8 cellular contexts compared by ENCODE assay signal in the genomic region with DNA sequence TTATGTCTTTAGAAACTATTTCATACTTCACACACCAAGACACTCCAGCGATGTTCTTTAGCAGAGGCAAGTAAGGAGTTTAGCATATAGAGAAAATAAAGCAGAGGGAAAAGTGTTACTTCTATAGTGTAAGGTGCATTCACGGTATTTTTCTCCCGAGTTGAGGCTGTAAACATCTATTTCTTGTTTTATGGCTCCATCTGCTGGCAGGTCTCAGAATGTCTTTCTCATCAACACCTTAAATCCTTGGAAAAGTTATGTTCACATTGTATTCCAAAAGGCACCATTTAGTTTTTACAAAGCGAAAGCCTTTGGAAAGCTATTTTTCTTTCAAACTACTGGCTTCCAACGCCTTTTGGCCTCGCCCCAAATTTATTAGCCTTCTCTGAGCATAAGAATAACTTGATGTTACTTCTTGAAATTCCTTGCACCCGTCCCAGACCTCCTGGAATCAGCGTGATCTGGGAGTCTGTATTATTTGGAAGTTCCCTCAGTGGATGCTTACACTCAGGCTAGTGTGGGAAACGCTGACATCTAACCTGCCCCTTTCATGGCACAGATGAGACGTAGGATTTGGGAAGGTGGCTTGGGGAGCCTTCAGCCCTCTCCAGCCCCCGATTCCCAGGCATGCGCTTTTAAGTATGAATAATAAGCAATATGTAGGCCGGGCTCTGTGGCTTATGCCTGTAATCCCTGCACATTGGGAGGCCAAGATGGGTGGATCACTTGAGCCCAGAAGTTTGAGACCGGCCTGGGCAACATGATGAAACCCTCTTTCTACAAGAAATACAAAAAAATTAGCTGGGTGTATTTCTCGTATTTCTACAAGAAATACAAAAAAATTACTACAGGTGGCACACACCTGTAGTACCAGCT. TPM values are rescaled to one million over a fixed set of nuclear protein-coding genes. Genes with fewer than 3 reads are reported as not detected.
DNase-seq lines count a peak whose midpoint lies in the region; ATAC-seq and TF ChIP-seq lines count a peak whose summit lies in the region.

No MANE protein-coding gene starts in this region.

- H3K4me2 ChIP-seq in smooth muscle cell: no peak overlapping the region

- DNase-seq in AG09319 (ENCODE audit: extremely low read depth, low read depth) (peak; percentile 2), GM04503 (ENCODE audit: low read depth) (peak; percentile 3), NCI-H146 treated with DMSO at 0.1 percent for 48 hours (lab: John Stamatoyannopoulos, UW; ENCODE audit: unreplicated experiment) (peak; percentile 66), WERI-Rb-1 (peak; percentile 42), glutamatergic neuron (no peak), smooth muscle cell (lab: John Stamatoyannopoulos, UW; ENCODE audit: unreplicated experiment) (no peak)

- H3K27ac ChIP-seq in WERI-Rb-1: no peak overlapping the region
- no peak overlapping the region for H3K27ac ChIP-seq in smooth muscle cell (ENCODE audit: low read depth)

- H3F3A ChIP-seq in smooth muscle cell (ENCODE audit: low read depth): no peaks in the 10 kb centered on the region

- no peak overlapping the region for H3K4me3 ChIP-seq in WERI-Rb-1 (ENCODE audit: low read depth, low read length)
- no peak overlapping the region for H3K4me3 ChIP-seq in smooth muscle cell

- peak; percentile 49 for TF ChIP-seq CTCF in AG09319 (IDR thresholded peaks at IDR 0.05; ENCODE audit: low read depth, low read length)
- TF ChIP-seq CTCF in WERI-Rb-1 (IDR thresholded peaks at IDR 0.05; ENCODE audit: low read depth, low read length): peak; percentile 51
- peak; percentile 74 for TF ChIP-seq CTCF in glutamatergic neuron (IDR thresholded peaks at IDR 0.05; ENCODE audit: partially characterized antibody, unreplicated experiment)
- peak; percentile 73 for TF ChIP-seq CTCF in smooth muscle cell (IDR thresholded peaks at IDR 0.05; ENCODE audit: borderline replicate concordance, insufficient read depth, poor library complexity, severe bottlenecking)

- H3K36me3 Mint-ChIP-seq in glutamatergic neuron (ENCODE audit: unreplicated experiment): peaks cover 5% of the 10 kb centered on the region

- no peak overlapping the region for H3K27ac Mint-ChIP-seq in glutamatergic neuron (ENCODE audit: unreplicated experiment)

- H3K4me3 Mint-ChIP-seq in glutamatergic neuron (ENCODE audit: unreplicated experiment): no peak overlapping the region

- H4K20me1 ChIP-seq in smooth muscle cell (ENCODE audit: low read depth): no peaks in the 10 kb centered on the region

- H3K27me3 ChIP-seq in WERI-Rb-1 (ENCODE audit: insufficient read depth, low read depth, severe bottlenecking) (peaks cover 12% of the 10 kb centered on the region), smooth muscle cell (ENCODE audit: low read depth) (peaks cover 6% of the 10 kb centered on the region)

- H3K36me3 ChIP-seq in WERI-Rb-1 (no peaks in the 10 kb centered on the region), smooth muscle cell (ENCODE audit: low read depth) (no peaks in the 10 kb centered on the region)

- no peak overlapping the region for H3K9ac ChIP-seq in smooth muscle cell (ENCODE audit: low read depth)

- H3K9me3 ChIP-seq in WERI-Rb-1 (ENCODE audit: severe bottlenecking): no peaks in the 10 kb centered on the region
- no peaks in the 10 kb centered on the region for H3K9me3 ChIP-seq in smooth muscle cell (replicated peaks; ENCODE audit: low read depth)

- 51% methylated on average over 15 of the region's 15 CpGs for WGBS in smooth muscle cell (ENCODE audit: low lambda C conversion rate)

- H3K9me3 Mint-ChIP-seq in glutamatergic neuron (ENCODE audit: unreplicated experiment): peaks cover 4% of the 10 kb centered on the region

- H3K79me2 ChIP-seq in smooth muscle cell (ENCODE audit: low read depth): no peaks in the 10 kb centered on the region

- ATAC-seq in GM21423 (IDR thresholded peaks at IDR 0.05; ENCODE audit: unreplicated experiment): no peak
- no peak for ATAC-seq in GM21619 (IDR thresholded peaks at IDR 0.05; ENCODE audit: unreplicated experiment)

- no peaks in the 10 kb centered on the region for H3K4me1 ChIP-seq in smooth muscle cell (ENCODE audit: low read depth)

- H3K4me1 Mint-ChIP-seq in glutamatergic neuron (ENCODE audit: low read depth, unreplicated experiment): no peaks in the 10 kb centered on the region

- H2AFZ ChIP-seq in smooth muscle cell (ENCODE audit: low read depth): no peak overlapping the region

- H3K27me3 Mint-ChIP-seq in glutamatergic neuron (ENCODE audit: unreplicated experiment): peaks cover 2% of the 10 kb centered on the region

RNA-seq across cellular contexts. Expression of a gene that starts 1.9 kb away (rescaled TPM):
- total RNA-seq in glutamatergic neuron (ENCODE audit: unreplicated experiment) (not detected), smooth muscle cell (not detected in 2 replicates)
- polyA plus RNA-seq in smooth muscle cell: not detected in 2 replicates

Comparison
In these comparisons a context has a peak if more than half of its experiments do, and no peak if none do; other contexts are left out.
1. DNase-seq: peak in AG09319 (single experiment), GM04503 (single experiment), NCI-H146 treated with DMSO at 0.1 percent for 48 hours (single experiment) and WERI-Rb-1 (single experiment); none in glutamatergic neuron (single experiment) and smooth muscle cell (single experiment).
2. Peak in every context shown above with its lines, with median percentiles within 50 percentile points of each other: CTCF ChIP-seq.